Comparison of ENCODE assay signal across 43 cellular contexts in genomic region chr11:104057908-104058307, GRCh38. TPM values are rescaled to one million over a fixed set of nuclear protein-coding genes. Genes with fewer than 3 reads are reported as not detected.
"Had no signal": no experiment of that assay in that cellular context is flagged by ENCODE, and none has a peak within 500 bp of the region (broad histone marks: within the 10 kb centered on the region; RNA-seq: fewer than 3 reads in every experiment).

No MANE protein-coding gene starts in this region.

- H3K36me3 Mint-ChIP-seq: activated naive CD4-positive, alpha-beta T cell treated with anti-CD3 and anti-CD28 coated beads, Interleukin-2, amount 10 ng/mL, durations not matched to agents 7 days and 5 days; activated naive CD4-positive, alpha-beta T cell treated with anti-CD3 and anti-CD28 coated beads, Interleukin-2, amount 50 U/mL, for 24 hours; activated naive CD4-positive, alpha-beta T cell treated with anti-CD3 and anti-CD28 coated beads, Interleukin-2, amount 50 U/mL, for 72 hours; activated naive CD8-positive, alpha-beta T cell; activated naive CD8-positive, alpha-beta T cell treated with anti-CD3 and anti-CD28 coated beads for 36 hours; activated naive CD8-positive, alpha-beta T cell treated with anti-CD3 and anti-CD28 coated beads, Interleukin-2, amount 10 ng/mL, durations not matched to agents 7 days and 5 days; brain had no signal

- H3K9me3 Mint-ChIP-seq: activated naive CD4-positive, alpha-beta T cell treated with anti-CD3 and anti-CD28 coated beads for 36 hours; activated naive CD4-positive, alpha-beta T cell treated with anti-CD3 and anti-CD28 coated beads, Interleukin-2, amount 10 ng/mL, durations not matched to agents 7 days and 5 days; activated naive CD4-positive, alpha-beta T cell treated with anti-CD3 and anti-CD28 coated beads, Interleukin-2, amount 50 U/mL, for 24 hours; activated naive CD4-positive, alpha-beta T cell treated with anti-CD3 and anti-CD28 coated beads, Interleukin-2, amount 50 U/mL, for 72 hours; activated naive CD8-positive, alpha-beta T cell treated with anti-CD3 and anti-CD28 coated beads for 36 hours; activated naive CD8-positive, alpha-beta T cell treated with anti-CD3 and anti-CD28 coated beads, Interleukin-2, amount 10 ng/mL, durations not matched to agents 7 days and 5 days; activated naive CD8-positive, alpha-beta T cell treated with anti-CD3 and anti-CD28 coated beads, Interleukin-2, amount 50 U/mL, for 24 hours; activated T-cell treated with anti-CD3 and anti-CD28 coated beads, Interleukin-2, amount 50 U/mL, for 24 hours; activated T-cell treated with anti-CD3 and anti-CD28 coated beads, Interleukin-2, amount 50 U/mL, for 4 hours; activated T-cell treated with anti-CD3 and anti-CD28 coated beads, Interleukin-2, amount 50 U/mL, for 72 hours; activated T-helper 1 cell treated with anti-CD3 and anti-CD28 coated beads, Interleukin-12 subunit alpha, Interleukin-12 subunit beta, Interleukin-2, Interleukin-4 antibody, amounts not matched to agents 30 ng/mL and 10 ng/mL and 1 ng/mL, durations not matched to agents 14 hours and 24 hours and 36 hours; activated T-helper 17 cell treated with anti-CD3 and anti-CD28 coated beads, Interleukin-2, amount 50 U/mL, for 72 hours; activated T-helper 2 cell treated with anti-CD3 and anti-CD28 coated beads, Interferon-gamma antibody, Interleukin-2, Interleukin-4, amounts not matched to agents 10 μg/mL and 5 μg/mL and 100 μg/mL, durations not matched to agents 14 hours and 24 hours and 36 hours; brain had no signal

- FAIRE-seq: astrocyte, bronchial epithelial cell had no signal

- H3K4me3 Mint-ChIP-seq: activated naive CD4-positive, alpha-beta T cell treated with anti-CD3 and anti-CD28 coated beads for 36 hours; activated naive CD4-positive, alpha-beta T cell treated with anti-CD3 and anti-CD28 coated beads, Interleukin-2, amount 10 ng/mL, durations not matched to agents 7 days and 5 days; activated naive CD4-positive, alpha-beta T cell treated with anti-CD3 and anti-CD28 coated beads, Interleukin-2, amount 50 U/mL, for 24 hours; activated naive CD8-positive, alpha-beta T cell; activated naive CD8-positive, alpha-beta T cell treated with anti-CD3 and anti-CD28 coated beads for 36 hours; activated naive CD8-positive, alpha-beta T cell treated with anti-CD3 and anti-CD28 coated beads, Interleukin-2, amount 10 ng/mL, durations not matched to agents 7 days and 5 days; activated naive CD8-positive, alpha-beta T cell treated with anti-CD3 and anti-CD28 coated beads, Interleukin-2, amount 50 U/mL, for 24 hours; activated T-cell treated with anti-CD3 and anti-CD28 coated beads, Interleukin-2, amount 50 U/mL, for 24 hours; activated T-cell treated with anti-CD3 and anti-CD28 coated beads, Interleukin-2, amount 50 U/mL, for 4 hours; activated T-cell treated with anti-CD3 and anti-CD28 coated beads, Interleukin-2, amount 50 U/mL, for 72 hours; activated T-helper 1 cell treated with anti-CD3 and anti-CD28 coated beads, Interleukin-12 subunit alpha, Interleukin-12 subunit beta, Interleukin-2, Interleukin-4 antibody, amounts not matched to agents 30 ng/mL and 10 ng/mL and 1 ng/mL, durations not matched to agents 14 hours and 24 hours and 36 hours; activated T-helper 17 cell treated with anti-CD3 and anti-CD28 coated beads, Interleukin-2, amount 50 U/mL, for 72 hours; brain; central memory CD8-positive, alpha-beta T cell had no signal

- H3K27me3 Mint-ChIP-seq: activated naive CD4-positive, alpha-beta T cell treated with anti-CD3 and anti-CD28 coated beads, Interleukin-2, amount 10 ng/mL, durations not matched to agents 7 days and 5 days; activated naive CD8-positive, alpha-beta T cell; activated naive CD8-positive, alpha-beta T cell treated with anti-CD3 and anti-CD28 coated beads for 36 hours; activated naive CD8-positive, alpha-beta T cell treated with anti-CD3 and anti-CD28 coated beads, Interleukin-2, amount 10 ng/mL, durations not matched to agents 7 days and 5 days; activated naive CD8-positive, alpha-beta T cell treated with anti-CD3 and anti-CD28 coated beads, Interleukin-2, amount 50 U/mL, for 24 hours; brain; central memory CD8-positive, alpha-beta T cell had no signal

- H3K27me3 ChIP-seq: adrenal gland, ascending aorta, body of pancreas, brain microvascular endothelial cell, breast epithelium, cardiac muscle cell had no signal

- H3K36me3 ChIP-seq: adrenal gland, ascending aorta, brain microvascular endothelial cell, breast epithelium, cardiac muscle cell had no signal

- H3K4me1 Mint-ChIP-seq: activated naive CD4-positive, alpha-beta T cell treated with anti-CD3 and anti-CD28 coated beads, Interleukin-2, amount 10 ng/mL, durations not matched to agents 7 days and 5 days; activated naive CD4-positive, alpha-beta T cell treated with anti-CD3 and anti-CD28 coated beads, Interleukin-2, amount 50 U/mL, for 24 hours; activated naive CD8-positive, alpha-beta T cell treated with anti-CD3 and anti-CD28 coated beads for 36 hours; activated naive CD8-positive, alpha-beta T cell treated with anti-CD3 and anti-CD28 coated beads, Interleukin-2, amount 10 ng/mL, durations not matched to agents 7 days and 5 days; activated naive CD8-positive, alpha-beta T cell treated with anti-CD3 and anti-CD28 coated beads, Interleukin-2, amount 50 U/mL, for 24 hours; activated T-helper 17 cell treated with anti-CD3 and anti-CD28 coated beads, Interleukin-2, amount 50 U/mL, for 72 hours had no signal

- H3K9me3 ChIP-seq: adrenal gland, ascending aorta, body of pancreas, breast epithelium had no signal

- H3K4me1 ChIP-seq: ascending aorta, breast epithelium had no signal

- H3K4me3 ChIP-seq: adrenal gland, ascending aorta, body of pancreas, breast epithelium, cardiac muscle cell had no signal

- H3K27ac ChIP-seq: adrenal gland, ascending aorta, body of pancreas, brain microvascular endothelial cell, breast epithelium, cardiac muscle cell had no signal

- H3K27ac Mint-ChIP-seq: activated naive CD4-positive, alpha-beta T cell treated with anti-CD3 and anti-CD28 coated beads for 36 hours; activated naive CD4-positive, alpha-beta T cell treated with anti-CD3 and anti-CD28 coated beads, Interleukin-2, amount 10 ng/mL, durations not matched to agents 7 days and 5 days; activated naive CD4-positive, alpha-beta T cell treated with anti-CD3 and anti-CD28 coated beads, Interleukin-2, amount 50 U/mL, for 24 hours; activated naive CD4-positive, alpha-beta T cell treated with anti-CD3 and anti-CD28 coated beads, Interleukin-2, amount 50 U/mL, for 72 hours; activated naive CD8-positive, alpha-beta T cell; activated naive CD8-positive, alpha-beta T cell treated with anti-CD3 and anti-CD28 coated beads for 36 hours; activated naive CD8-positive, alpha-beta T cell treated with anti-CD3 and anti-CD28 coated beads, Interleukin-2, amount 10 ng/mL, durations not matched to agents 7 days and 5 days; activated naive CD8-positive, alpha-beta T cell treated with anti-CD3 and anti-CD28 coated beads, Interleukin-2, amount 50 U/mL, for 24 hours; activated T-cell treated with anti-CD3 and anti-CD28 coated beads, Interleukin-2, amount 50 U/mL, for 24 hours; activated T-cell treated with anti-CD3 and anti-CD28 coated beads, Interleukin-2, amount 50 U/mL, for 72 hours; activated T-helper 1 cell treated with anti-CD3 and anti-CD28 coated beads, Interleukin-12 subunit alpha, Interleukin-12 subunit beta, Interleukin-2, Interleukin-4 antibody, amounts not matched to agents 30 ng/mL and 10 ng/mL and 1 ng/mL, durations not matched to agents 14 hours and 24 hours and 36 hours; activated T-helper 17 cell treated with anti-CD3 and anti-CD28 coated beads, Interleukin-2, amount 50 U/mL, for 72 hours; activated T-helper 2 cell treated with anti-CD3 and anti-CD28 coated beads, Interferon-gamma antibody, Interleukin-2, Interleukin-4, amounts not matched to agents 10 μg/mL and 5 μg/mL and 100 μg/mL, durations not matched to agents 14 hours and 24 hours and 36 hours; brain had no signal

- ATAC-seq: activated naive CD4-positive, alpha-beta T cell treated with anti-CD3 and anti-CD28 coated beads, Interleukin-2, amount 50 U/mL, for 72 hours; activated naive CD8-positive, alpha-beta T cell treated with anti-CD3 and anti-CD28 coated beads, Interleukin-2, amount 50 U/mL, for 24 hours; activated T-cell treated with anti-CD3 and anti-CD28 coated beads, Interleukin-2, amount 50 U/mL, for 4 hours; activated T-cell treated with anti-CD3 and anti-CD28 coated beads, Interleukin-2, amount 50 U/mL, for 72 hours; activated T-helper 17 cell treated with anti-CD3 and anti-CD28 coated beads, Interleukin-2, amount 50 U/mL, for 72 hours; body of pancreas had no signal

- DNase-seq: activated effector memory CD4-positive, alpha-beta T cell treated with anti-CD3 and anti-CD28 coated beads, Interleukin-2, amount 50 U/mL, for 16 hours; activated effector memory CD4-positive, alpha-beta T cell treated with Interleukin-2 at 50 U/mL for 16 hours; activated gamma-delta T cell; activated gamma-delta T cell treated with Interleukin-2 at 50 U/mL for 16 hours; activated naive CD4-positive, alpha-beta T cell; activated naive CD4-positive, alpha-beta T cell treated with anti-CD3 and anti-CD28 coated beads for 36 hours; activated naive CD4-positive, alpha-beta T cell treated with anti-CD3 and anti-CD28 coated beads, Interleukin-2, amount 10 ng/mL, durations not matched to agents 7 days and 5 days; activated naive CD4-positive, alpha-beta T cell treated with anti-CD3 and anti-CD28 coated beads, Interleukin-2, amount 50 U/mL, for 16 hours; activated naive CD4-positive, alpha-beta T cell treated with Interleukin-2 at 50 U/mL for 16 hours; activated naive CD8-positive, alpha-beta T cell treated with anti-CD3 and anti-CD28 coated beads for 36 hours; activated naive CD8-positive, alpha-beta T cell treated with anti-CD3 and anti-CD28 coated beads, Interleukin-2, amount 10 ng/mL, durations not matched to agents 7 days and 5 days; activated naive CD8-positive, alpha-beta T cell treated with anti-CD3 and anti-CD28 coated beads, Interleukin-2, amount 50 U/mL, for 24 hours; activated T-cell treated with anti-CD3 and anti-CD28 coated beads, Interleukin-2, amount 50 U/mL, for 24 hours; activated T-cell treated with anti-CD3 and anti-CD28 coated beads, Interleukin-2, amount 50 U/mL, for 4 hours; activated T-cell treated with anti-CD3 and anti-CD28 coated beads, Interleukin-2, amount 50 U/mL, for 48 hours; activated T-cell treated with anti-CD3 and anti-CD28 coated beads, Interleukin-2, amount 50 U/mL, for 72 hours; adrenal gland; amniotic stem cell; amygdala; anterior cingulate cortex; aorta; body of pancreas; brain microvascular endothelial cell; caudate nucleus; central memory CD4-positive, alpha-beta T cell; cerebellar nuclear complex had no signal

RNA-seq across cellular contexts. Expression of gene DDI1, which starts 21.5 kb away (rescaled TPM):
- total RNA-seq: activated naive CD4-positive, alpha-beta T cell treated with anti-CD3 and anti-CD28 coated beads for 36 hours; activated naive CD4-positive, alpha-beta T cell treated with anti-CD3 and anti-CD28 coated beads, Interleukin-2, amount 50 U/mL, for 72 hours; activated naive CD8-positive, alpha-beta T cell treated with anti-CD3 and anti-CD28 coated beads for 36 hours; activated naive CD8-positive, alpha-beta T cell treated with anti-CD3 and anti-CD28 coated beads, Interleukin-2, amount 10 ng/mL, durations not matched to agents 7 days and 5 days; activated T-cell treated with anti-CD3 and anti-CD28 coated beads, Interleukin-2, amount 50 U/mL, for 4 hours; activated T-cell treated with anti-CD3 and anti-CD28 coated beads, Interleukin-2, amount 50 U/mL, for 72 hours; activated T-helper 1 cell treated with anti-CD3 and anti-CD28 coated beads, Interleukin-12 subunit alpha, Interleukin-12 subunit beta, Interleukin-2, Interleukin-4 antibody, amounts not matched to agents 30 ng/mL and 10 ng/mL and 1 ng/mL, durations not matched to agents 14 hours and 24 hours and 36 hours; activated T-helper 17 cell treated with anti-CD3 and anti-CD28 coated beads, Interleukin-2, amount 50 U/mL, for 72 hours; activated T-helper 2 cell treated with anti-CD3 and anti-CD28 coated beads, Interferon-gamma antibody, Interleukin-2, Interleukin-4, amounts not matched to agents 10 μg/mL and 5 μg/mL and 100 μg/mL, durations not matched to agents 14 hours and 24 hours and 36 hours; adrenal gland; aorta; ascending aorta; astrocyte; body of pancreas; breast epithelium; bronchial epithelial cell; cardiac muscle cell; cardiac septum; cerebellum; chondrocyte had no signal
- polyA plus RNA-seq: adipose tissue, aorta had no signal
